Comparison of ENCODE assay signal across 2 cellular contexts in genomic region chr1:211215577-211215976, GRCh38.
TF ChIP-seq lines count a peak whose summit lies in the region.

No MANE protein-coding gene starts in this region.

TF ChIP-seq in SK-N-SH treated with all-trans-retinoic acid at 6 μM for 48 hours, 23 proteins besides CTCF, POLR2A, EP300 and RAD21 (continued from another document):
- TF ChIP-seq, protein P1, sequence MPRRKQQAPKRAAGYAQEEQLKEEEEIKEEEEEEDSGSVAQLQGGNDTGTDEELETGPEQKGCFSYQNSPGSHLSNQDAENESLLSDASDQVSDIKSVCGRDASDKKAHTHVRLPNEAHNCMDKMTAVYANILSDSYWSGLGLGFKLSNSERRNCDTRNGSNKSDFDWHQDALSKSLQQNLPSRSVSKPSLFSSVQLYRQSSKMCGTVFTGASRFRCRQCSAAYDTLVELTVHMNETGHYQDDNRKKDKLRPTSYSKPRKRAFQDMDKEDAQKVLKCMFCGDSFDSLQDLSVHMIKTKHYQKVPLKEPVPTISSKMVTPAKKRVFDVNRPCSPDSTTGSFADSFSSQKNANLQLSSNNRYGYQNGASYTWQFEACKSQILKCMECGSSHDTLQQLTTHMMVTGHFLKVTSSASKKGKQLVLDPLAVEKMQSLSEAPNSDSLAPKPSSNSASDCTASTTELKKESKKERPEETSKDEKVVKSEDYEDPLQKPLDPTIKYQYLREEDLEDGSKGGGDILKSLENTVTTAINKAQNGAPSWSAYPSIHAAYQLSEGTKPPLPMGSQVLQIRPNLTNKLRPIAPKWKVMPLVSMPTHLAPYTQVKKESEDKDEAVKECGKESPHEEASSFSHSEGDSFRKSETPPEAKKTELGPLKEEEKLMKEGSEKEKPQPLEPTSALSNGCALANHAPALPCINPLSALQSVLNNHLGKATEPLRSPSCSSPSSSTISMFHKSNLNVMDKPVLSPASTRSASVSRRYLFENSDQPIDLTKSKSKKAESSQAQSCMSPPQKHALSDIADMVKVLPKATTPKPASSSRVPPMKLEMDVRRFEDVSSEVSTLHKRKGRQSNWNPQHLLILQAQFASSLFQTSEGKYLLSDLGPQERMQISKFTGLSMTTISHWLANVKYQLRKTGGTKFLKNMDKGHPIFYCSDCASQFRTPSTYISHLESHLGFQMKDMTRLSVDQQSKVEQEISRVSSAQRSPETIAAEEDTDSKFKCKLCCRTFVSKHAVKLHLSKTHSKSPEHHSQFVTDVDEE (CRISPR knock-in tag; IDR thresholded peaks at IDR 0.05) = no peak
- TF ChIP-seq RARB (CRISPR knock-in tag; IDR thresholded peaks at IDR 0.05) (no peak), ZC3H10 (CRISPR knock-in tag; IDR thresholded peaks at IDR 0.05) (no peak), ZNF70 (CRISPR knock-in tag; IDR thresholded peaks at IDR 0.05) (no peak)

TF ChIP-seq in GM23338, 12 proteins besides CTCF, POLR2A, EP300 and RAD21 (continued from another document):
- TF ChIP-seq, protein P2, sequence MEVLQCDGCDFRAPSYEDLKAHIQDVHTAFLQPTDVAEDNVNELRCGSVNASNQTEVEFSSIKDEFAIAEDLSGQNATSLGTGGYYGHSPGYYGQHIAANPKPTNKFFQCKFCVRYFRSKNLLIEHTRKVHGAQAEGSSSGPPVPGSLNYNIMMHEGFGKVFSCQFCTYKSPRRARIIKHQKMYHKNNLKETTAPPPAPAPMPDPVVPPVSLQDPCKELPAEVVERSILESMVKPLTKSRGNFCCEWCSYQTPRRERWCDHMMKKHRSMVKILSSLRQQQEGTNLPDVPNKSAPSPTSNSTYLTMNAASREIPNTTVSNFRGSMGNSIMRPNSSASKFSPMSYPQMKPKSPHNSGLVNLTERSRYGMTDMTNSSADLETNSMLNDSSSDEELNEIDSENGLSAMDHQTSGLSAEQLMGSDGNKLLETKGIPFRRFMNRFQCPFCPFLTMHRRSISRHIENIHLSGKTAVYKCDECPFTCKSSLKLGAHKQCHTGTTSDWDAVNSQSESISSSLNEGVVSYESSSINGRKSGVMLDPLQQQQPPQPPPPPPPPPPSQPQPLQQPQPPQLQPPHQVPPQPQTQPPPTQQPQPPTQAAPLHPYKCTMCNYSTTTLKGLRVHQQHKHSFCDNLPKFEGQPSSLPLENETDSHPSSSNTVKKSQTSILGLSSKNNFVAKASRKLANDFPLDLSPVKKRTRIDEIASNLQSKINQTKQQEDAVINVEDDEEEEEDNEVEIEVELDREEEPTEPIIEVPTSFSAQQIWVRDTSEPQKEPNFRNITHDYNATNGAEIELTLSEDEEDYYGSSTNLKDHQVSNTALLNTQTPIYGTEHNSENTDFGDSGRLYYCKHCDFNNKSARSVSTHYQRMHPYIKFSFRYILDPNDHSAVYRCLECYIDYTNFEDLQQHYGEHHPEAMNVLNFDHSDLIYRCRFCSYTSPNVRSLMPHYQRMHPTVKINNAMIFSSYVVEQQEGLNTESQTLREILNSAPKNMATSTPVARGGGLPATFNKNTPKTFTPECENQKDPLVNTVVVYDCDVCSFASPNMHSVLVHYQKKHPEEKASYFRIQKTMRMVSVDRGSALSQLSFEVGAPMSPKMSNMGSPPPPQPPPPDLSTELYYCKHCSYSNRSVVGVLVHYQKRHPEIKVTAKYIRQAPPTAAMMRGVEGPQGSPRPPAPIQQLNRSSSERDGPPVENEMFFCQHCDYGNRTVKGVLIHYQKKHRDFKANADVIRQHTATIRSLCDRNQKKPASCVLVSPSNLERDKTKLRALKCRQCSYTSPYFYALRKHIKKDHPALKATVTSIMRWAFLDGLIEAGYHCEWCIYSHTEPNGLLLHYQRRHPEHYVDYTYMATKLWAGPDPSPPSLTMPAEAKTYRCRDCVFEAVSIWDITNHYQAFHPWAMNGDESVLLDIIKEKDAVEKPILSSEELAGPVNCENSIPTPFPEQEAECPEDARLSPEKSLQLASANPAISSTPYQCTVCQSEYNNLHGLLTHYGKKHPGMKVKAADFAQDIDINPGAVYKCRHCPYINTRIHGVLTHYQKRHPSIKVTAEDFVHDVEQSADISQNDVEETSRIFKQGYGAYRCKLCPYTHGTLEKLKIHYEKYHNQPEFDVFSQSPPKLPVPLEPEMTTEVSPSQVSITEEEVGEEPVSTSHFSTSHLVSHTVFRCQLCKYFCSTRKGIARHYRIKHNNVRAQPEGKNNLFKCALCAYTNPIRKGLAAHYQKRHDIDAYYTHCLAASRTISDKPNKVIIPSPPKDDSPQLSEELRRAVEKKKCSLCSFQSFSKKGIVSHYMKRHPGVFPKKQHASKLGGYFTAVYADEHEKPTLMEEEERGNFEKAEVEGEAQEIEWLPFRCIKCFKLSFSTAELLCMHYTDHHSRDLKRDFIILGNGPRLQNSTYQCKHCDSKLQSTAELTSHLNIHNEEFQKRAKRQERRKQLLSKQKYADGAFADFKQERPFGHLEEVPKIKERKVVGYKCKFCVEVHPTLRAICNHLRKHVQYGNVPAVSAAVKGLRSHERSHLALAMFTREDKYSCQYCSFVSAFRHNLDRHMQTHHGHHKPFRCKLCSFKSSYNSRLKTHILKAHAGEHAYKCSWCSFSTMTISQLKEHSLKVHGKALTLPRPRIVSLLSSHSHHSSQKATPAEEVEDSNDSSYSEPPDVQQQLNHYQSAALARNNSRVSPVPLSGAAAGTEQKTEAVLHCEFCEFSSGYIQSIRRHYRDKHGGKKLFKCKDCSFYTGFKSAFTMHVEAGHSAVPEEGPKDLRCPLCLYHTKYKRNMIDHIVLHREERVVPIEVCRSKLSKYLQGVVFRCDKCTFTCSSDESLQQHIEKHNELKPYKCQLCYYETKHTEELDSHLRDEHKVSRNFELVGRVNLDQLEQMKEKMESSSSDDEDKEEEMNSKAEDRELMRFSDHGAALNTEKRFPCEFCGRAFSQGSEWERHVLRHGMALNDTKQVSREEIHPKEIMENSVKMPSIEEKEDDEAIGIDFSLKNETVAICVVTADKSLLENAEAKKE (CRISPR knock-in tag; IDR thresholded peaks at IDR 0.05) = no peak
- TF ChIP-seq, protein P3, sequence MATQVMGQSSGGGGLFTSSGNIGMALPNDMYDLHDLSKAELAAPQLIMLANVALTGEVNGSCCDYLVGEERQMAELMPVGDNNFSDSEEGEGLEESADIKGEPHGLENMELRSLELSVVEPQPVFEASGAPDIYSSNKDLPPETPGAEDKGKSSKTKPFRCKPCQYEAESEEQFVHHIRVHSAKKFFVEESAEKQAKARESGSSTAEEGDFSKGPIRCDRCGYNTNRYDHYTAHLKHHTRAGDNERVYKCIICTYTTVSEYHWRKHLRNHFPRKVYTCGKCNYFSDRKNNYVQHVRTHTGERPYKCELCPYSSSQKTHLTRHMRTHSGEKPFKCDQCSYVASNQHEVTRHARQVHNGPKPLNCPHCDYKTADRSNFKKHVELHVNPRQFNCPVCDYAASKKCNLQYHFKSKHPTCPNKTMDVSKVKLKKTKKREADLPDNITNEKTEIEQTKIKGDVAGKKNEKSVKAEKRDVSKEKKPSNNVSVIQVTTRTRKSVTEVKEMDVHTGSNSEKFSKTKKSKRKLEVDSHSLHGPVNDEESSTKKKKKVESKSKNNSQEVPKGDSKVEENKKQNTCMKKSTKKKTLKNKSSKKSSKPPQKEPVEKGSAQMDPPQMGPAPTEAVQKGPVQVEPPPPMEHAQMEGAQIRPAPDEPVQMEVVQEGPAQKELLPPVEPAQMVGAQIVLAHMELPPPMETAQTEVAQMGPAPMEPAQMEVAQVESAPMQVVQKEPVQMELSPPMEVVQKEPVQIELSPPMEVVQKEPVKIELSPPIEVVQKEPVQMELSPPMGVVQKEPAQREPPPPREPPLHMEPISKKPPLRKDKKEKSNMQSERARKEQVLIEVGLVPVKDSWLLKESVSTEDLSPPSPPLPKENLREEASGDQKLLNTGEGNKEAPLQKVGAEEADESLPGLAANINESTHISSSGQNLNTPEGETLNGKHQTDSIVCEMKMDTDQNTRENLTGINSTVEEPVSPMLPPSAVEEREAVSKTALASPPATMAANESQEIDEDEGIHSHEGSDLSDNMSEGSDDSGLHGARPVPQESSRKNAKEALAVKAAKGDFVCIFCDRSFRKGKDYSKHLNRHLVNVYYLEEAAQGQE (IDR thresholded peaks at IDR 0.05; ENCODE audit: unreplicated experiment) = no peak
